Comparison of ENCODE assay signal across 17 cellular contexts in the genomic region with DNA sequence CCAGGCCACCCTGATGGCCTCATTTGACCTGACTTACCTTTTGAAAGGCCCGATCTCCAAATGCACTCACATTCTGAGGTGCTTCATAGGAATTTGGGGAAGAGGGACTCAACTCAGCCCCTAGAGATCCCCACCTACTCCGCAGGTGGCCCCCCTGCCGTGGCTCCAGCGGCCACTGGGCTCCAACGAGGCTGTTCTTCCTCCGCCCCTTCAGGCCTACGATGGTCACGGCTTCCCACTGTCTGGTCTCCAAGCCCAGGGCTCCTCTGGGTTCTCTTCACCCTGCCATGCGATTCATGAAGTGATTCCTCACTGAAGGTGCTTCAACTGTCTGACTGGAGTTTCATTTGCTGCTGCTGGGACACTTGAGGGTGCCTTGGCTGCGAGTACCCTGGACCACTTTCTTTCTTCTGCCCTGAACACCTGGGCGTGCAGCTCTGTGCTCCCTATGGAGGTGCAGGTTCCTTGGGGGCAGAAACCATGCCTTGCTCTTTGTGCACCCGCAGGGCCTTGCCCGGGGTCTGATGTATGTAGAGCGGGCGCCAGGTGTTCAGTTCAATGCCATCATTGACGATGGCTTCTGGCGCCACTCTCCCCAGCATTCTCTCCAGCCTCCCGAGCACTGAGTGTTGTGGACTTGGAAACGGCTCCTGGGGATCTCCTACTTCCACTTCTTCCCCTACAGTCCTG.
"Had no signal": no experiment of that assay in that cellular context is flagged by ENCODE, and none has a peak within 500 bp of the region (broad histone marks: within the 10 kb centered on the region; RNA-seq: fewer than 3 reads in every experiment).

No MANE protein-coding gene starts in this region.

- DNase-seq: dermis blood vessel endothelial cell; effector memory CD4-positive, alpha-beta T cell; mesenchymal stem cell; mucosa of descending colon; naive B cell; pancreas; right lobe of liver; small intestine; stimulated activated CD4-positive, alpha-beta T cell treated with anti-CD3 and anti-CD28 coated beads, Interleukin-12 subunit alpha, Interleukin-12 subunit beta, amount 100 ng/mL, for 4 hours; stimulated activated CD4-positive, alpha-beta T cell treated with anti-CD3 and anti-CD28 coated beads, Interleukin-1b, Interleukin-23, amount 100 ng/mL, for 48 hours; stimulated activated CD4-positive, alpha-beta T cell treated with anti-CD3 and anti-CD28 coated beads, Interleukin-4, amount 100 ng/mL, for 1 hour; stimulated activated CD8-positive, alpha-beta memory T cell treated with anti-CD3 and anti-CD28 coated beads, Interleukin-4, amount 100 ng/mL, for 48 hours; stimulated activated naive CD8-positive, alpha-beta T cell treated with anti-CD3 and anti-CD28 coated beads, Interleukin-15, Interleukin-2, amounts not matched to agents 100 U/mL and 50 U/mL, for 24 hours; substantia nigra; testis; tibial artery had no signal

- ATAC-seq: left lobe of liver; mucosa of descending colon; pancreas; right lobe of liver; stimulated activated naive CD8-positive, alpha-beta T cell treated with anti-CD3 and anti-CD28 coated beads, Interleukin-15, Interleukin-2, amounts not matched to agents 100 U/mL and 50 U/mL, for 24 hours had no signal
